Comparison of ENCODE assay signal across 8 cellular contexts in the genomic region with DNA sequence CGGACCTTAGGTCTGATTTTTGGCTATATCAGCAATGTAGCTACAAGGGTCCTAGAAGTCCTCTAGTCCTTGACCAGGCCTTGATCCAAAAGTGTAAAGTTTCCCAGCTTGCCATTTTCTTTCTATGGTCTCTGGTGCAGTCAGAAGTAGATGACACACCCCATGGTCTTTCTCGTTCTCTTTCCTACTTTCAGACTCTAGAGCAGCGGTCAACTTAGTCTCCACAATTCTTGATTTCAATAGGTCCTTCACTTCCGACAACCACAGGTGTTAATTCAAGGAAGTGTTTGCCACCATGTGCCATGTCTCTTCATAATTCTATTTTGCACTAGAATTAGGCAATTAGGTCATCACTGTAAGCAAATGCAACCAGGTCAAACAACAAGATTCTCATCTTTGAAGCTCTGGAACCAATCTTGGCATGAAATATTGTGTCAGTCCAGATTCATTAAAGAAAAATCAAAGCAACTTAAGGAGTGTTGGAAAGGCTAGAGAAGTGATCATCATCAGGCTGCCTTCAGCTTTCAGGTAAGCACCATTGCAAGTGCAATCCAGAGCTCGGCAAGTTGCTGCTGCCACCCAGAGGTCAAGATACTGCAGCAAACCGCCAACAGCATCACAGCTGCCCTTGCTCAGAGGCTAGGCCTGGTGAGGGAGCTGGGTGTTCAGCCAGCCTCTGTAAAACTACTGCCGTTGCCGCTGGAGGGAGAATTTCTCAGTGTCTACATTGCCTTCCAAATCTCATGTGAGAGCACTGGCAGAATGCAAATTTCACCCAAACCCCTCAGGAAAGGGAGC. TPM values are rescaled to one million over a fixed set of nuclear protein-coding genes. Genes with fewer than 3 reads are reported as not detected.
A peak's percentile ranks its signal among the peaks of the same experiment; 100 is the strongest.
DNase-seq lines count a peak whose midpoint lies in the region; ATAC-seq and TF ChIP-seq lines count a peak whose summit lies in the region.
"Had no signal": no experiment of that assay in that cellular context is flagged by ENCODE, and none has a peak within 500 bp of the region (broad histone marks: within the 10 kb centered on the region; RNA-seq: fewer than 3 reads in every experiment).

No MANE protein-coding gene starts in this region.

- ATAC-seq in GM19372 (IDR thresholded peaks at IDR 0.05; ENCODE audit: low read depth, unreplicated experiment) = peak; percentile 85
- ATAC-seq in HG03460 (IDR thresholded peaks at IDR 0.05; ENCODE audit: unreplicated experiment) = peak; percentile 81

- TF ChIP-seq CTCF in RWPE1 (conservative IDR thresholded peaks at IDR 0.05; ENCODE audit: low read depth) = peak; percentile 63

- H3K27ac Mint-ChIP-seq in activated T-helper 1 cell treated with anti-CD3 and anti-CD28 coated beads, Interleukin-12 subunit alpha, Interleukin-12 subunit beta, Interleukin-2, Interleukin-4 antibody, amounts not matched to agents 30 ng/mL and 10 ng/mL and 1 ng/mL, durations not matched to agents 14 hours and 24 hours and 36 hours = no peak overlapping the region
- H3K27ac Mint-ChIP-seq: activated naive CD4-positive, alpha-beta T cell treated with anti-CD3 and anti-CD28 coated beads, Interleukin-2, amount 50 U/mL, for 24 hours had no signal

- intact Hi-C loops in activated T-helper 1 cell treated with anti-CD3 and anti-CD28 coated beads, Interleukin-12 subunit alpha, Interleukin-12 subunit beta, Interleukin-2, Interleukin-4 antibody, amounts not matched to agents 30 ng/mL and 10 ng/mL and 1 ng/mL, durations not matched to agents 14 hours and 24 hours and 36 hours (cut with micrococcal nuclease) = loop anchor here (2.0 to 10.0 kb wide), 2 partner anchors 90 to 158 kb away; no protein-coding TSS in a partner anchor

- POLR2A ChIA-PET in RWPE1 (lab: Yijun Ruan, JAX; ENCODE audit: low non-redundant PET) = no interaction called here

- DNase-seq in ELR (ENCODE audit: low read depth) (peak; percentile 49), RWPE1 (ENCODE audit: low spot score) (peak; percentile 38), dermis blood vessel endothelial cell (peak; percentile 70), lung microvascular endothelial cell (ENCODE audit: low read depth in 2 of 2) (peak; percentile 57 to 72)
- no peak for DNase-seq in activated T-helper 1 cell treated with anti-CD3 and anti-CD28 coated beads, Interleukin-12 subunit alpha, Interleukin-12 subunit beta, Interleukin-2, Interleukin-4 antibody, amounts not matched to agents 30 ng/mL and 10 ng/mL and 1 ng/mL, durations not matched to agents 14 hours and 24 hours and 36 hours (ENCODE audit: low spot score)

- no peak overlapping the region for H3K4me3 Mint-ChIP-seq in activated T-helper 1 cell treated with anti-CD3 and anti-CD28 coated beads, Interleukin-12 subunit alpha, Interleukin-12 subunit beta, Interleukin-2, Interleukin-4 antibody, amounts not matched to agents 30 ng/mL and 10 ng/mL and 1 ng/mL, durations not matched to agents 14 hours and 24 hours and 36 hours
- H3K4me3 Mint-ChIP-seq: activated naive CD4-positive, alpha-beta T cell treated with anti-CD3 and anti-CD28 coated beads, Interleukin-2, amount 50 U/mL, for 24 hours had no signal

- peaks cover 15% of the 10 kb centered on the region for H3K27me3 Mint-ChIP-seq in activated T-helper 1 cell treated with anti-CD3 and anti-CD28 coated beads, Interleukin-12 subunit alpha, Interleukin-12 subunit beta, Interleukin-2, Interleukin-4 antibody, amounts not matched to agents 30 ng/mL and 10 ng/mL and 1 ng/mL, durations not matched to agents 14 hours and 24 hours and 36 hours (ENCODE audit: insufficient read depth)

- H3K36me3 Mint-ChIP-seq in activated T-helper 1 cell treated with anti-CD3 and anti-CD28 coated beads, Interleukin-12 subunit alpha, Interleukin-12 subunit beta, Interleukin-2, Interleukin-4 antibody, amounts not matched to agents 30 ng/mL and 10 ng/mL and 1 ng/mL, durations not matched to agents 14 hours and 24 hours and 36 hours (ENCODE audit: low read depth) = no peaks in the 10 kb centered on the region
- H3K36me3 Mint-ChIP-seq: activated naive CD4-positive, alpha-beta T cell treated with anti-CD3 and anti-CD28 coated beads, Interleukin-2, amount 50 U/mL, for 24 hours had no signal

- no peaks in the 10 kb centered on the region for H3K4me1 Mint-ChIP-seq in activated T-helper 1 cell treated with anti-CD3 and anti-CD28 coated beads, Interleukin-12 subunit alpha, Interleukin-12 subunit beta, Interleukin-2, Interleukin-4 antibody, amounts not matched to agents 30 ng/mL and 10 ng/mL and 1 ng/mL, durations not matched to agents 14 hours and 24 hours and 36 hours (ENCODE audit: low read depth)

- no peaks in the 10 kb centered on the region for H3K9me3 Mint-ChIP-seq in activated T-helper 1 cell treated with anti-CD3 and anti-CD28 coated beads, Interleukin-12 subunit alpha, Interleukin-12 subunit beta, Interleukin-2, Interleukin-4 antibody, amounts not matched to agents 30 ng/mL and 10 ng/mL and 1 ng/mL, durations not matched to agents 14 hours and 24 hours and 36 hours
- H3K9me3 Mint-ChIP-seq: activated naive CD4-positive, alpha-beta T cell treated with anti-CD3 and anti-CD28 coated beads, Interleukin-2, amount 50 U/mL, for 24 hours had no signal

- CTCF ChIA-PET in RWPE1 (lab: Yijun Ruan, JAX) = interaction anchor here (0.6 to 2.6 kb wide), 14 partner anchors 10 to 190 kb away, joined by 3 to 33 read pairs (median 3); no protein-coding TSS in a partner anchor

- H3K27ac ChIP-seq in RWPE1 = no peak overlapping the region

RNA-seq across cellular contexts. Expression of a gene that starts 5.6 kb away (rescaled TPM):
- total RNA-seq in dermis blood vessel endothelial cell = 52.9 and 81.3 TPM in 2 replicates
- 39.0 and 44.8 TPM in 2 replicates for total RNA-seq in lung microvascular endothelial cell
- total RNA-seq in activated T-helper 1 cell treated with anti-CD3 and anti-CD28 coated beads, Interleukin-12 subunit alpha, Interleukin-12 subunit beta, Interleukin-2, Interleukin-4 antibody, amounts not matched to agents 30 ng/mL and 10 ng/mL and 1 ng/mL, durations not matched to agents 14 hours and 24 hours and 36 hours = 14.5 and 16.0 TPM in 2 replicates

RNA-seq across cellular contexts. Expression of a gene that starts 54.9 kb away (rescaled TPM):
- total RNA-seq in dermis blood vessel endothelial cell (112 and 162 TPM in 2 replicates), lung microvascular endothelial cell (170 and 256 TPM in 2 replicates)
- not detected in 2 replicates for total RNA-seq in activated T-helper 1 cell treated with anti-CD3 and anti-CD28 coated beads, Interleukin-12 subunit alpha, Interleukin-12 subunit beta, Interleukin-2, Interleukin-4 antibody, amounts not matched to agents 30 ng/mL and 10 ng/mL and 1 ng/mL, durations not matched to agents 14 hours and 24 hours and 36 hours

Comparison
In these comparisons a context has a peak if more than half of its experiments do, and no peak if none do; other contexts are left out.
1. RNA of a gene that starts 54.9 kb away (total RNA-seq): 170 to 256 TPM in lung microvascular endothelial cell and 112 to 162 TPM in dermis blood vessel endothelial cell; not detected in activated T-helper 1 cell treated with anti-CD3 and anti-CD28 coated beads, Interleukin-12 subunit alpha, Interleukin-12 subunit beta, Interleukin-2, Interleukin-4 antibody, amounts not matched to agents 30 ng/mL and 10 ng/mL and 1 ng/mL, durations not matched to agents 14 hours and 24 hours and 36 hours; every median in the first group is over 100 times any median in the second.